In genomic region chr11:35919244-35919643, GRCh38 we compare ENCODE assay signal across 13 cellular contexts. TPM values are rescaled to one million over a fixed set of nuclear protein-coding genes. Genes with fewer than 3 reads are reported as not detected.
DNase-seq lines count a peak whose midpoint lies in the region; ATAC-seq and TF ChIP-seq lines count a peak whose summit lies in the region.
"Had no signal": no experiment of that assay in that cellular context is flagged by ENCODE, and none has a peak within 500 bp of the region (broad histone marks: within the 10 kb centered on the region; RNA-seq: fewer than 3 reads in every experiment).

No MANE protein-coding gene starts in this region.

- TF ChIP-seq CTCF in right lobe of liver (IDR thresholded peaks at IDR 0.05) (no peak), GM20000 (IDR thresholded peaks at IDR 0.05; ENCODE audit: extremely low read depth, missing control alignments) (no peak), brain microvascular endothelial cell (IDR thresholded peaks at IDR 0.05; ENCODE audit: low read depth, low read length, missing control alignments) (no peak)

- in situ Hi-C loops in brain microvascular endothelial cell (cut with HindIII; ENCODE audit: low pct_ligation_motif_present, low sequenced_read_pairs), result no loop called here

- TF ChIP-seq POLR2A in right lobe of liver (IDR thresholded peaks at IDR 0.05), result no peak

- H3K27me3 ChIP-seq in right lobe of liver (no peaks in the 10 kb centered on the region), brain microvascular endothelial cell (replicated peaks) (no peaks in the 10 kb centered on the region)
- H3K27me3 ChIP-seq: sigmoid colon had no signal

- ATAC-seq in right lobe of liver, result no peak

- H3K4me1 ChIP-seq in right lobe of liver, result no peaks in the 10 kb centered on the region
- H3K4me1 ChIP-seq: A549, sigmoid colon had no signal

- WGBS in right lobe of liver (ENCODE audit: insufficient coverage, low coverage, low lambda C conversion rate, missing lambda C conversion rate), result 57% methylated on average over 3 of the region's 3 CpGs

- no peaks in the 10 kb centered on the region for H3K36me3 ChIP-seq in right lobe of liver
- no peaks in the 10 kb centered on the region for H3K36me3 ChIP-seq in brain microvascular endothelial cell (replicated peaks)
- H3K36me3 ChIP-seq: sigmoid colon had no signal

- no peak overlapping the region for H3K27ac ChIP-seq in right lobe of liver
- no peak overlapping the region for H3K27ac ChIP-seq in brain microvascular endothelial cell
- H3K27ac ChIP-seq: A549, sigmoid colon had no signal

- H3K9me3 ChIP-seq in right lobe of liver, result no peaks in the 10 kb centered on the region
- H3K9me3 ChIP-seq: A549, sigmoid colon had no signal

- intact Hi-C loops in right lobe of liver (cut with DNase I), result no loop called here

- DNase-seq in Ammon's horn (ENCODE audit: low spot score) (peak; percentile 61), NCI-H1436 (lab: John Stamatoyannopoulos, UW) (peak; percentile 33), SHP77 (lab: John Stamatoyannopoulos, UW) (peak; percentile 30 to 33), foreskin melanocyte (peak; percentile 98), right lobe of liver (no peak), GM20000 (ENCODE audit: low spot score) (no peak), brain microvascular endothelial cell (no peak), HK-2 (ENCODE audit: unreplicated experiment) (no peak)
- DNase-seq: activated CD4-positive, alpha-beta T cell treated with anti-CD3 and anti-CD28 coated beads, Interleukin-2, amount 50 U/mL, for 48 hours; H7; NCI-H1694; sigmoid colon had no signal

- H3K4me3 ChIP-seq in right lobe of liver (no peak overlapping the region), brain microvascular endothelial cell (ENCODE audit: low read depth, low read length) (no peak overlapping the region)
- H3K4me3 ChIP-seq: A549, sigmoid colon had no signal

RNA-seq across cellular contexts. Expression of gene LDLRAD3, which starts 24.6 kb away (rescaled TPM):
- 1 to 10 TPM in 5 of 6 experiments, under 1 TPM in 1; 0.62 to 3.3 (median 2.7) TPM for total RNA-seq in right lobe of liver

Comparison
In these comparisons a context has a peak if more than half of its experiments do, and no peak if none do; other contexts are left out.
1. DNase-seq: peak in Ammon's horn (single experiment), NCI-H1436 (single experiment), SHP77 (2 of 2) and foreskin melanocyte (single experiment); none in right lobe of liver (0 of 3), GM20000 (single experiment), brain microvascular endothelial cell (single experiment) and HK-2 (single experiment).